Comparison of ENCODE assay signal across 8 cellular contexts in genomic region chr17:17751996-17752821, GRCh38.
DNase-seq lines count a peak whose midpoint lies in the region; ATAC-seq and TF ChIP-seq lines count a peak whose summit lies in the region.

No MANE protein-coding gene starts in this region.

- peaks cover 26 to 42% of the 10 kb centered on the region in 2 experiments for H3K4me1 ChIP-seq in HCT116 (ENCODE audit: control insufficient read depth in 1 of 2, insufficient read depth in 2 of 2, low read length in 2 of 2)
- H3K4me1 ChIP-seq in MM.1S (ENCODE audit: low read length) = peaks cover 19% of the 10 kb centered on the region
- H3K4me1 ChIP-seq in adrenal gland (replicated peaks in 1 of 2) = peaks cover 21 to 40% of the 10 kb centered on the region in 2 donors
- peaks cover 12 to 98% (median 54%) of the 10 kb centered on the region in 9 donors for H3K4me1 ChIP-seq in heart right ventricle

- RAD21 ChIA-PET in HCT116 (lab: Charles Lee; ENCODE audit: low non-redundant PET in 1 of 2, low total read pairs in 2 of 2, uncharacterized antibody in 2 of 2, unreplicated experiment in 2 of 2) = no interaction called here

- ATAC-seq in HCT116 (peak; percentile 91), heart right ventricle (peak; percentile 87 to 94 (median 90))

- peak overlapping the region; percentile 86 for H3K4me3 Mint-ChIP-seq in type B pancreatic cell

- H3K27ac Mint-ChIP-seq in type B pancreatic cell = peak overlapping the region; percentile 95

- intact Hi-C loops in HCT116 (cut with micrococcal nuclease) (no loop called here), adrenal gland (cut with DNase I) (no loop called here), heart right ventricle (cut with DNase I) (loop anchor here in 1 of 10 donors (5.0 kb wide), 1 partner anchor 70 kb away; the partner anchor contains the start of gene RAI1), posterior cingulate gyrus (cut with DNase I) (no loop called here)

- no peak for TF ChIP-seq RAD21 in HCT116 (IDR thresholded peaks at IDR 0.05; ENCODE audit: low read depth)

- H3K9me2 ChIP-seq in HCT116 (ENCODE audit: insufficient read depth) (no peaks in the 10 kb centered on the region), MM.1S (replicated peaks; ENCODE audit: insufficient read depth, low read length) (no peaks in the 10 kb centered on the region)

- no TSS peak for BruUV-seq in HCT116 (replicated peaks; lab: Mats Ljungman, UMichigan)

- H3K27ac ChIP-seq in HCT116 (ENCODE audit: low read depth, low read length) = peak overlapping the region; percentile 78
- peak overlapping the region; percentile 9; the same call in 1 of the 2 replicates for H3K27ac ChIP-seq in MM.1S (ENCODE audit: low read length)
- H3K27ac ChIP-seq in adrenal gland = peak overlapping the region; percentile 46 to 86 (median 68)
- peak overlapping the region; percentile 34 to 89 (median 82) for H3K27ac ChIP-seq in heart right ventricle

- H2AFZ ChIP-seq in HCT116 (ENCODE audit: low read depth, low read length, poor library complexity, severe bottlenecking) = no peak overlapping the region
- peak overlapping the region; percentile 54 for H2AFZ ChIP-seq in MM.1S (ENCODE audit: low read length)

- H3K4me2 ChIP-seq in HCT116 (ENCODE audit: low read length) (peak overlapping the region; percentile 99), MM.1S (ENCODE audit: low read depth, low read length) (peak overlapping the region; percentile 80)

- H3K27me3 ChIP-seq in HCT116 (ENCODE audit: insufficient read depth, low read length) (no peaks in the 10 kb centered on the region), MM.1S (replicated peaks; ENCODE audit: insufficient read depth, low read length) (no peaks in the 10 kb centered on the region), adrenal gland (no peaks in the 10 kb centered on the region), heart right ventricle (no peaks in the 10 kb centered on the region)

- H3K79me2 ChIP-seq in HCT116 (ENCODE audit: insufficient read depth, low read length) = peaks cover 60% of the 10 kb centered on the region
- H3K79me2 ChIP-seq in MM.1S (ENCODE audit: low read length) = peaks cover 38% of the 10 kb centered on the region

- no peaks in the 10 kb centered on the region for H3K36me3 Mint-ChIP-seq in type B pancreatic cell

- H3K9ac ChIP-seq in HCT116 (ENCODE audit: low read length) (peak overlapping the region; percentile 79), MM.1S (ENCODE audit: low read length) (peak overlapping the region; percentile 64)

- peak; percentile 86 for DNase-seq in HCT116 (ENCODE audit: low read depth, low spot score)
- peak; percentile 95 for DNase-seq in MM.1S
- DNase-seq in SW480 (ENCODE audit: low spot score) = peak; percentile 91
- DNase-seq in adrenal gland = peak; percentile 96 to 99 (median 98)
- DNase-seq in heart right ventricle = peak; percentile 95 to 97
- peak; percentile 85 to 99 (median 92) for DNase-seq in posterior cingulate gyrus
- DNase-seq in type B pancreatic cell (ENCODE audit: extremely low spot score, unreplicated experiment) = peak; percentile 98

- H3F3A ChIP-seq in MM.1S (ENCODE audit: insufficient read depth, low read length) = no peaks in the 10 kb centered on the region; the same call in 1 of the 2 replicates

- no peaks in the 10 kb centered on the region for H3K9me3 Mint-ChIP-seq in type B pancreatic cell

- H3K4me3 ChIP-seq in GM08714 (ENCODE audit: low read length) = peak overlapping the region; percentile 65; the same call in 1 of the 2 replicates
- H3K4me3 ChIP-seq in HCT116 (replicated peaks in 1 of 2; ENCODE audit: low read depth in 1 of 2, low read length in 2 of 2) = peak overlapping the region; percentile 72 to 73
- H3K4me3 ChIP-seq in MM.1S (ENCODE audit: low read length) = peak overlapping the region; percentile 67
- peak overlapping the region in 3 of 4 donors; percentile 23 to 53 (median 32) for H3K4me3 ChIP-seq in adrenal gland
- peak overlapping the region in 9 of 10 donors; percentile 27 to 60 (median 50) for H3K4me3 ChIP-seq in heart right ventricle

- CTCF ChIA-PET in HCT116 (lab: Charles Lee) = no interaction called here

- POLR2A ChIA-PET in HCT116 (lab: Charles Lee) = no interaction called here

- H4K20me1 ChIP-seq in HCT116 (ENCODE audit: insufficient read depth) = no peaks in the 10 kb centered on the region
- H4K20me1 ChIP-seq in MM.1S (ENCODE audit: insufficient read depth, low read length) = no peaks in the 10 kb centered on the region

- WGBS in adrenal gland, 4 donors = 2 to 12% (median 7%) methylated on average over 12 to 59 of the region's 59 CpGs
- WGBS in heart right ventricle, 2 donors = 8 to 9% methylated on average over 57 to 59 of the region's 59 CpGs

- TF ChIP-seq POLR2A in HCT116 (IDR thresholded peaks at IDR 0.05; ENCODE audit: borderline replicate concordance, extremely low read depth, insufficient read depth, insufficient read length) (no peak), adrenal gland (IDR thresholded peaks at IDR 0.05) (peak; percentile 36 to 42)

- H3K9me3 ChIP-seq in HCT116 (ENCODE audit: control insufficient read depth in 1 of 2, insufficient read depth in 1 of 2, low read depth in 1 of 2, low read length in 2 of 2) (no peaks in the 10 kb centered on the region), MM.1S (replicated peaks; ENCODE audit: insufficient read depth, low read length) (no peaks in the 10 kb centered on the region), adrenal gland (replicated peaks in 1 of 3) (no peaks in the 10 kb centered on the region), heart right ventricle (no peaks in the 10 kb centered on the region)

- H3K27me3 Mint-ChIP-seq in type B pancreatic cell = no peaks in the 10 kb centered on the region

- H3K36me3 ChIP-seq in HCT116 (ENCODE audit: control insufficient read depth in 1 of 2, insufficient read depth in 2 of 2, low read length in 2 of 2) = peaks cover 0 to 4% of the 10 kb centered on the region in 2 experiments; a peak in 1 of 4 replicates
- no peaks in the 10 kb centered on the region for H3K36me3 ChIP-seq in MM.1S (replicated peaks; ENCODE audit: insufficient read depth, low read length)
- no peaks in the 10 kb centered on the region for H3K36me3 ChIP-seq in adrenal gland (replicated peaks in 1 of 2)
- H3K36me3 ChIP-seq in heart right ventricle = no peaks in the 10 kb centered on the region

- TF ChIP-seq CTCF in HCT116 (IDR thresholded peaks at IDR 0.05 in 2 of 3, conservative IDR thresholded peaks at IDR 0.05 in 1 of 3; ENCODE audit: borderline replicate concordance in 1 of 3, insufficient read depth in 1 of 3, low read depth in 2 of 3, low read length in 2 of 3) (peak in 2 of 3 experiments; percentile 12 to 42; a peak in 2 of 6 replicates), MM.1S (IDR thresholded peaks at IDR 0.05; ENCODE audit: low read length) (peak; percentile 51), adrenal gland (IDR thresholded peaks at IDR 0.05) (peak in 5 of 6 experiments; percentile 2 to 48 (median 23)), heart right ventricle (IDR thresholded peaks at IDR 0.05) (peak in 8 of 9 donors; percentile 11 to 48 (median 38)), type B pancreatic cell (conservative IDR thresholded peaks at IDR 0.05) (peak; percentile 22)

- H3K4me1 Mint-ChIP-seq in type B pancreatic cell (ENCODE audit: unreplicated experiment) = peaks cover 62% of the 10 kb centered on the region

TF ChIP-seq in HCT116, 20 proteins besides CTCF, POLR2A, EP300 and RAD21:
- TF ChIP-seq, protein P1, sequence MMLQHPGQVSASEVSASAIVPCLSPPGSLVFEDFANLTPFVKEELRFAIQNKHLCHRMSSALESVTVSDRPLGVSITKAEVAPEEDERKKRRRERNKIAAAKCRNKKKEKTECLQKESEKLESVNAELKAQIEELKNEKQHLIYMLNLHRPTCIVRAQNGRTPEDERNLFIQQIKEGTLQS (IDR thresholded peaks at IDR 0.05) = no peak
- TF ChIP-seq YY1 (IDR thresholded peaks at IDR 0.05; ENCODE audit: extremely low read depth, insufficient replicate concordance, low read depth, low read length) (peak; percentile 47), EZH2phosphoT487 (IDR thresholded peaks at IDR 0.05; ENCODE audit: borderline replicate concordance) (no peak), TCF7L2 (IDR thresholded peaks at IDR 0.05; ENCODE audit: borderline replicate concordance, extremely low read depth, insufficient read depth, insufficient read length) (peak; percentile 63), ELF1 (IDR thresholded peaks at IDR 0.05; ENCODE audit: borderline replicate concordance, low read depth) (no peak; the same call in 1 of the 2 replicates), CEBPB (IDR thresholded peaks at IDR 0.05; ENCODE audit: low read depth) (no peak), SP1 (IDR thresholded peaks at IDR 0.05; ENCODE audit: low read depth) (peak; percentile 72), POLR2AphosphoS5 (IDR thresholded peaks at IDR 0.05; ENCODE audit: low read depth, low read length) (peak; percentile 65), ZFX (IDR thresholded peaks at IDR 0.05) (0 out of 2 replicates have a peak, but pooled peaks have one; percentile 21), JUND (IDR thresholded peaks at IDR 0.05) (no peak), ZNF274 (IDR thresholded peaks at IDR 0.05; ENCODE audit: low read depth, low read length) (no peak), SIN3A (IDR thresholded peaks at IDR 0.05; ENCODE audit: low read depth) (no peak), CBX3 (IDR thresholded peaks at IDR 0.05; ENCODE audit: low read depth) (0 out of 2 replicates have a peak, but pooled peaks have one; percentile 30)
- TF ChIP-seq, protein P2, sequence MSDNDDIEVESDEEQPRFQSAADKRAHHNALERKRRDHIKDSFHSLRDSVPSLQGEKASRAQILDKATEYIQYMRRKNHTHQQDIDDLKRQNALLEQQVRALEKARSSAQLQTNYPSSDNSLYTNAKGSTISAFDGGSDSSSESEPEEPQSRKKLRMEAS (IDR thresholded peaks at IDR 0.05) = peak; percentile 29

Comparison
In these comparisons a context has a peak if more than half of its experiments do, and no peak if none do; other contexts are left out.
1. Peak in every context shown above with its lines: DNase-seq, ATAC-seq, H3K4me3 ChIP-seq and H3K27ac ChIP-seq.
2. H3K27ac ChIP-seq: peak in every context shown above with its lines; median percentile 82 in heart right ventricle; 78 in HCT116; 68 in adrenal gland; 9 in MM.1S.